In the genomic region with DNA sequence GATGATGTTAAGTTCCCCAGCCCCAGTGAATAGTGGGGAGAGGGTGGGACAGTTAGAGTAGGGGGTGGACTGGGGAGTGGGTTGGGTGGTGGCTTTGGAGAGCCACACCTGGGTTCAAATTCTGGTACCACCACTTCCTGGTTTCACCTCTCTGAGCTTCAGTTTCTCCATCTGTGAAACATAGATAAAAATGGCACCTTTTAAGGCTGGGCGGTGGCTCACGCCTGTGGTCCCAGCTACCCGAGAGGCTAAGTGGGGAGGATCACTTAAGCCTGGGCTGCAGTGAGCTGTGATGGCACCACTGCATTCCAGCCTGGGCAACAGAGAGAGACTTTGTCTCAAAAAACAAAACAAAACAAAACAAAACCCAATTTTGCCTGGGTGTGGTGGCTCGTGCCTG, we compare ENCODE assay signal across 16 cellular contexts. TPM values are rescaled to one million over a fixed set of nuclear protein-coding genes. Genes with fewer than 3 reads are reported as not detected.
DNase-seq lines count a peak whose midpoint lies in the region; ATAC-seq and TF ChIP-seq lines count a peak whose summit lies in the region.
"Had no signal": no experiment of that assay in that cellular context is flagged by ENCODE, and none has a peak within 500 bp of the region (broad histone marks: within the 10 kb centered on the region; RNA-seq: fewer than 3 reads in every experiment).

No MANE protein-coding gene starts in this region.

- H3K4me3 Mint-ChIP-seq in stimulated activated naive CD8-positive, alpha-beta T cell treated with anti-CD3 and anti-CD28 coated beads, Interleukin-15, Interleukin-2, amounts not matched to agents 100 ng/mL and 50 ng/mL, for 24 hours: no peak overlapping the region
- H3K4me3 Mint-ChIP-seq in activated naive CD8-positive, alpha-beta T cell treated with anti-CD3 and anti-CD28 coated beads for 36 hours: no peak overlapping the region
- H3K4me3 Mint-ChIP-seq in stimulated activated naive CD8-positive, alpha-beta T cell treated with anti-CD3 and anti-CD28 coated beads, Interleukin-15, amount 100 ng/mL, for 72 hours: peak overlapping the region; percentile 6 to 21

- H3K79me2 ChIP-seq in OCI-LY7 (ENCODE audit: insufficient read depth, low read depth, low read length): peaks cover 96% of the 10 kb centered on the region

- POLR2A ChIA-PET in OCI-LY7 (lab: Charles Lee): interaction anchor here (0.5 to 0.6 kb wide), 2 partner anchors 198 to 1197 kb away, joined by 3 read pairs; no protein-coding TSS in a partner anchor

- H3K4me1 Mint-ChIP-seq in stimulated activated naive CD8-positive, alpha-beta T cell treated with anti-CD3 and anti-CD28 coated beads, Interleukin-15, Interleukin-2, amounts not matched to agents 100 ng/mL and 50 ng/mL, for 24 hours (ENCODE audit: low read depth): peaks cover 70% of the 10 kb centered on the region
- H3K4me1 Mint-ChIP-seq in activated naive CD8-positive, alpha-beta T cell treated with anti-CD3 and anti-CD28 coated beads for 36 hours: peaks cover 62% of the 10 kb centered on the region
- peaks cover 73% of the 10 kb centered on the region for H3K4me1 Mint-ChIP-seq in stimulated activated naive CD8-positive, alpha-beta T cell treated with anti-CD3 and anti-CD28 coated beads, Interleukin-15, amount 100 ng/mL, for 72 hours

- H3K4me1 ChIP-seq in OCI-LY7 (ENCODE audit: insufficient read depth, low read length, poor library complexity, severe bottlenecking): peaks cover 47% of the 10 kb centered on the region
- H3K4me1 ChIP-seq in colonic mucosa: no peaks in the 10 kb centered on the region

- BruUV-seq in OCI-LY7 (replicated peaks; lab: Mats Ljungman, UMichigan): no TSS peak

- intact Hi-C loops in OCI-LY7 (cut with micrococcal nuclease; ENCODE audit: unreplicated experiment): no loop called here
- intact Hi-C loops in colonic mucosa (cut with DNase I): loop anchor here (10.0 kb wide), 1 partner anchor 134 kb away; no protein-coding TSS in a partner anchor
- intact Hi-C loops in left ventricle myocardium superior (cut with micrococcal nuclease): no loop called here

- CTCF ChIA-PET in OCI-LY7 (lab: Charles Lee; ENCODE audit: unreplicated experiment): interaction anchor here (0.5 kb wide), 1 partner anchor 247 kb away, joined by 3 read pairs; a partner anchor contains a TSS

- H3K4me2 ChIP-seq in OCI-LY7 (ENCODE audit: low read length): peak overlapping the region; percentile 45

- no peaks in the 10 kb centered on the region for H3K27me3 Mint-ChIP-seq in stimulated activated naive CD8-positive, alpha-beta T cell treated with anti-CD3 and anti-CD28 coated beads, Interleukin-15, Interleukin-2, amounts not matched to agents 100 ng/mL and 50 ng/mL, for 24 hours
- H3K27me3 Mint-ChIP-seq in activated naive CD8-positive, alpha-beta T cell treated with anti-CD3 and anti-CD28 coated beads for 36 hours: no peaks in the 10 kb centered on the region
- no peaks in the 10 kb centered on the region for H3K27me3 Mint-ChIP-seq in stimulated activated naive CD8-positive, alpha-beta T cell treated with anti-CD3 and anti-CD28 coated beads, Interleukin-15, amount 100 ng/mL, for 72 hours

- H3K9me3 ChIP-seq in OCI-LY7 (ENCODE audit: low read length) (no peaks in the 10 kb centered on the region), colonic mucosa (no peaks in the 10 kb centered on the region)
- H3K9me3 ChIP-seq: Peyer's patch had no signal

- H3K36me3 ChIP-seq in OCI-LY7 (ENCODE audit: insufficient read depth, low read length) (peaks cover 76% of the 10 kb centered on the region), colonic mucosa (no peaks in the 10 kb centered on the region)
- H3K36me3 ChIP-seq: Peyer's patch had no signal

- peaks cover 6% of the 10 kb centered on the region for H3K9me3 Mint-ChIP-seq in stimulated activated naive CD8-positive, alpha-beta T cell treated with anti-CD3 and anti-CD28 coated beads, Interleukin-15, Interleukin-2, amounts not matched to agents 100 ng/mL and 50 ng/mL, for 24 hours
- H3K9me3 Mint-ChIP-seq in activated naive CD8-positive, alpha-beta T cell treated with anti-CD3 and anti-CD28 coated beads for 36 hours: peaks cover 14% of the 10 kb centered on the region
- H3K9me3 Mint-ChIP-seq in stimulated activated naive CD8-positive, alpha-beta T cell treated with anti-CD3 and anti-CD28 coated beads, Interleukin-15, amount 100 ng/mL, for 72 hours: peaks cover 15 to 31% of the 10 kb centered on the region in 2 donors

- H3K27ac ChIP-seq in OCI-LY7 (ENCODE audit: low read depth, low read length, poor library complexity, severe bottlenecking) (peak overlapping the region; percentile 13), colonic mucosa (no peak overlapping the region)
- H3K27ac ChIP-seq: Peyer's patch, skin epidermis had no signal

- peaks cover 42% of the 10 kb centered on the region for H3K36me3 Mint-ChIP-seq in stimulated activated naive CD8-positive, alpha-beta T cell treated with anti-CD3 and anti-CD28 coated beads, Interleukin-15, Interleukin-2, amounts not matched to agents 100 ng/mL and 50 ng/mL, for 24 hours (ENCODE audit: low read depth)
- H3K36me3 Mint-ChIP-seq in activated naive CD8-positive, alpha-beta T cell treated with anti-CD3 and anti-CD28 coated beads for 36 hours: peaks cover 56% of the 10 kb centered on the region

- no peaks in the 10 kb centered on the region for H3K9me2 ChIP-seq in OCI-LY7 (ENCODE audit: insufficient read depth, low read length)

- no peaks in the 10 kb centered on the region for H3K27me3 ChIP-seq in colonic mucosa
- H3K27me3 ChIP-seq: Peyer's patch had no signal

- H3K9ac ChIP-seq in colonic mucosa (ENCODE audit: low read depth in 2 of 2, low read length in 2 of 2): no peak overlapping the region

- H3K4me3 ChIP-seq in OCI-LY7 (ENCODE audit: low read depth, low read length, poor library complexity, severe bottlenecking) (no peak overlapping the region), colonic mucosa (no peak overlapping the region)
- H3K4me3 ChIP-seq: Peyer's patch, skin epidermis had no signal

- H3K27ac Mint-ChIP-seq in stimulated activated naive CD8-positive, alpha-beta T cell treated with anti-CD3 and anti-CD28 coated beads, Interleukin-15, Interleukin-2, amounts not matched to agents 100 ng/mL and 50 ng/mL, for 24 hours: peak overlapping the region; percentile 49
- peak overlapping the region; percentile 70 for H3K27ac Mint-ChIP-seq in activated naive CD8-positive, alpha-beta T cell treated with anti-CD3 and anti-CD28 coated beads for 36 hours
- H3K27ac Mint-ChIP-seq in stimulated activated naive CD8-positive, alpha-beta T cell treated with anti-CD3 and anti-CD28 coated beads, Interleukin-15, amount 100 ng/mL, for 72 hours: peak overlapping the region; percentile 64 to 78

- 0 out of 2 replicates have a peak, but pooled peaks cover 7% of the 10 kb centered on the region for H4K20me1 ChIP-seq in OCI-LY7 (ENCODE audit: insufficient read depth, low read length)

- H2AFZ ChIP-seq in OCI-LY7 (ENCODE audit: low read length): no peak overlapping the region

- DNase-seq in stimulated activated naive CD8-positive, alpha-beta T cell treated with anti-CD3 and anti-CD28 coated beads, Interleukin-15, Interleukin-2, amounts not matched to agents 100 U/mL and 50 U/mL, for 24 hours: no peak
- DNase-seq in OCI-LY7 (ENCODE audit: low spot score) (peak; percentile 40), colonic mucosa (no peak), left ventricle myocardium superior (no peak)
- DNase-seq in activated naive CD8-positive, alpha-beta T cell treated with anti-CD3 and anti-CD28 coated beads for 36 hours: no peak
- DNase-seq in stimulated activated naive CD8-positive, alpha-beta T cell treated with anti-CD3 and anti-CD28 coated beads, Interleukin-15, amount 100 ng/mL, for 72 hours: no peak
- DNase-seq: GF-D8; glutamatergic neuron; NCI-H1092 treated with DMSO at 0.1 percent for 48 hours; Peyer's patch; stimulated activated CD4-positive, alpha-beta T cell treated with anti-CD3 and anti-CD28 coated beads, Interleukin-4, amount 100 ng/mL, for 24 hours had no signal

- TF ChIP-seq CTCF in OCI-LY7 (conservative IDR thresholded peaks at IDR 0.05; ENCODE audit: low read length): no peak
- TF ChIP-seq CTCF in colonic mucosa (IDR thresholded peaks at IDR 0.05): no peak

- no peak for ATAC-seq in stimulated activated naive CD8-positive, alpha-beta T cell treated with anti-CD3 and anti-CD28 coated beads, Interleukin-15, Interleukin-2, amounts not matched to agents 100 U/mL and 50 U/mL, for 24 hours
- no peak for ATAC-seq in stimulated activated naive CD8-positive, alpha-beta T cell treated with anti-CD3 and anti-CD28 coated beads, Interleukin-15, amount 100 ng/mL, for 72 hours
- no peak for ATAC-seq in HG03095 (IDR thresholded peaks at IDR 0.05; ENCODE audit: unreplicated experiment)
- ATAC-seq in left ventricle myocardium superior: no peak
- ATAC-seq: esophagus mucosa had no signal

RNA-seq across cellular contexts. Expression of a gene that starts 5.9 kb away (rescaled TPM):
- 76.1 and 90.7 TPM in 2 replicates for total RNA-seq in OCI-LY7 (2014; rRNA removed; shearing (Covaris generic))
- total RNA-seq in OCI-LY7 (2022) (92.7 and 107 TPM in 2 replicates), colonic mucosa (1 to 10 TPM; 5.7 to 6.0 TPM), left ventricle myocardium superior (2.6 TPM)
- 10 to 100 TPM; 65.2 to 65.7 TPM for total RNA-seq in activated naive CD8-positive, alpha-beta T cell treated with anti-CD3 and anti-CD28 coated beads for 36 hours

RNA-seq across cellular contexts. Expression of a gene that starts 11.2 kb away (rescaled TPM):
- total RNA-seq in OCI-LY7 (2014; rRNA removed; shearing (Covaris generic)): 7.8 and 8.5 TPM in 2 replicates
- total RNA-seq in OCI-LY7 (2022) (9.8 and 13.3 TPM in 2 replicates), colonic mucosa (10 to 100 TPM; 34.2 to 44.3 TPM), left ventricle myocardium superior (0.15 TPM)
- 10 to 100 TPM; 25.7 to 26.1 TPM for total RNA-seq in activated naive CD8-positive, alpha-beta T cell treated with anti-CD3 and anti-CD28 coated beads for 36 hours
- total RNA-seq: H4 had no signal

RNA-seq across cellular contexts. Expression of a gene that starts 38.9 kb away (rescaled TPM):
- total RNA-seq in OCI-LY7 (2014; rRNA removed; shearing (Covaris generic)): 16.1 and 22.2 TPM in 2 replicates
- total RNA-seq in OCI-LY7 (2022) (19.9 TPM in 2 replicates), colonic mucosa (10 to 100 TPM; 67.7 to 78.2 TPM), left ventricle myocardium superior (151 TPM)
- total RNA-seq in activated naive CD8-positive, alpha-beta T cell treated with anti-CD3 and anti-CD28 coated beads for 36 hours: 10 to 100 TPM; 29.8 to 31.3 TPM

RNA-seq across cellular contexts. Expression of a gene that starts 41.0 kb away (rescaled TPM):
- 77.5 and 88.3 TPM in 2 replicates for total RNA-seq in OCI-LY7 (2014; rRNA removed; shearing (Covaris generic))
- 63.2 and 73.2 TPM in 2 replicates for total RNA-seq in OCI-LY7 (2022)
- total RNA-seq in activated naive CD8-positive, alpha-beta T cell treated with anti-CD3 and anti-CD28 coated beads for 36 hours: 10 to 100 TPM; 56.0 to 62.9 TPM
- 100 to 1,000 TPM in 1 of 2 donors, 10 to 100 TPM in 1; 92.0 to 109 TPM for total RNA-seq in colonic mucosa
- 28.1 TPM for total RNA-seq in left ventricle myocardium superior

RNA-seq across cellular contexts. Expression of a gene that starts 57.9 kb away (rescaled TPM):
- 0.13 and 0.57 TPM in 2 replicates for total RNA-seq in OCI-LY7 (2014; rRNA removed; shearing (Covaris generic))
- total RNA-seq in OCI-LY7 (2022) (0.74 TPM in 1 of 2 replicates, not detected in the other), colonic mucosa (10 to 100 TPM; 28.2 to 83.9 TPM), left ventricle myocardium superior (398 TPM)
- under 1 TPM; 0.22 to 0.64 TPM for total RNA-seq in activated naive CD8-positive, alpha-beta T cell treated with anti-CD3 and anti-CD28 coated beads for 36 hours

Comparison
In these comparisons a context has a peak if more than half of its experiments do, and no peak if none do; other contexts are left out.
1. H3K4me3 Mint-ChIP-seq: peak in stimulated activated naive CD8-positive, alpha-beta T cell treated with anti-CD3 and anti-CD28 coated beads, Interleukin-15, amount 100 ng/mL, for 72 hours (2 of 2); none in stimulated activated naive CD8-positive, alpha-beta T cell treated with anti-CD3 and anti-CD28 coated beads, Interleukin-15, Interleukin-2, amounts not matched to agents 100 ng/mL and 50 ng/mL, for 24 hours (single experiment) and activated naive CD8-positive, alpha-beta T cell treated with anti-CD3 and anti-CD28 coated beads for 36 hours (single experiment).
2. RNA of a gene that starts 5.9 kb away (total RNA-seq): 76.1 to 107 TPM in OCI-LY7 and 65.2 to 65.7 TPM in activated naive CD8-positive, alpha-beta T cell treated with anti-CD3 and anti-CD28 coated beads for 36 hours; 5.7 to 6.0 TPM in colonic mucosa and 2.6 TPM in left ventricle myocardium superior (single experiment); every median in the first group is over 4 times any median in the second.
3. Peak in every context shown above with its lines, with median percentiles within 50 percentile points of each other: H3K27ac Mint-ChIP-seq.